Comparison of ENCODE assay signal across 1 cellular context in genomic region chr13:111013196-111013595, GRCh38.
TF ChIP-seq lines count a peak whose summit lies in the region.

No MANE protein-coding gene starts in this region.

TF ChIP-seq in SK-N-SH treated with all-trans-retinoic acid at 6 μM for 48 hours, 23 proteins besides CTCF, POLR2A, EP300 and RAD21:
- TF ChIP-seq RARB (CRISPR knock-in tag; IDR thresholded peaks at IDR 0.05), result no peak
- no peak for TF ChIP-seq BACH2 (CRISPR knock-in tag; IDR thresholded peaks at IDR 0.05; ENCODE audit: borderline replicate concordance)
- no peak for TF ChIP-seq ZNF8 (CRISPR knock-in tag; IDR thresholded peaks at IDR 0.05)
- no peak for TF ChIP-seq CREB5 (CRISPR knock-in tag; IDR thresholded peaks at IDR 0.05; ENCODE audit: low read depth)
- no peak for TF ChIP-seq TOX (CRISPR knock-in tag; IDR thresholded peaks at IDR 0.05; ENCODE audit: borderline replicate concordance)
- TF ChIP-seq ZC3H10 (CRISPR knock-in tag; IDR thresholded peaks at IDR 0.05), result no peak
- TF ChIP-seq GLIS3 (CRISPR knock-in tag; IDR thresholded peaks at IDR 0.05), result no peak
- TF ChIP-seq, protein P1, sequence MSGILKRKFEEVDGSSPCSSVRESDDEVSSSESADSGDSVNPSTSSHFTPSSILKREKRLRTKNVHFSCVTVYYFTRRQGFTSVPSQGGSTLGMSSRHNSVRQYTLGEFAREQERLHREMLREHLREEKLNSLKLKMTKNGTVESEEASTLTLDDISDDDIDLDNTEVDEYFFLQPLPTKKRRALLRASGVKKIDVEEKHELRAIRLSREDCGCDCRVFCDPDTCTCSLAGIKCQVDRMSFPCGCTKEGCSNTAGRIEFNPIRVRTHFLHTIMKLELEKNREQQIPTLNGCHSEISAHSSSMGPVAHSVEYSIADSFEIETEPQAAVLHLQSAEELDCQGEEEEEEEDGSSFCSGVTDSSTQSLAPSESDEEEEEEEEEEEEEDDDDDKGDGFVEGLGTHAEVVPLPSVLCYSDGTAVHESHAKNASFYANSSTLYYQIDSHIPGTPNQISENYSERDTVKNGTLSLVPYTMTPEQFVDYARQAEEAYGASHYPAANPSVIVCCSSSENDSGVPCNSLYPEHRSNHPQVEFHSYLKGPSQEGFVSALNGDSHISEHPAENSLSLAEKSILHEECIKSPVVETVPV (CRISPR knock-in tag; IDR thresholded peaks at IDR 0.05), result no peak
- no peak for TF ChIP-seq CSDC2 (CRISPR knock-in tag; IDR thresholded peaks at IDR 0.05)
- no peak for TF ChIP-seq TCF4 (CRISPR knock-in tag; IDR thresholded peaks at IDR 0.05; ENCODE audit: borderline replicate concordance)
- no peak for TF ChIP-seq PPARA (CRISPR knock-in tag; IDR thresholded peaks at IDR 0.05; ENCODE audit: borderline replicate concordance)
- TF ChIP-seq PATZ1 (CRISPR knock-in tag; IDR thresholded peaks at IDR 0.05; ENCODE audit: borderline replicate concordance), result no peak
- TF ChIP-seq SNAI2 (CRISPR knock-in tag; IDR thresholded peaks at IDR 0.05), result no peak
- no peak for TF ChIP-seq ISL1 (CRISPR knock-in tag; IDR thresholded peaks at IDR 0.05)
- TF ChIP-seq ESRRG (CRISPR knock-in tag; IDR thresholded peaks at IDR 0.05), result no peak
- no peak for TF ChIP-seq ARNTL (CRISPR knock-in tag; IDR thresholded peaks at IDR 0.05; ENCODE audit: borderline replicate concordance, low read depth)
- TF ChIP-seq ZFP30 (CRISPR knock-in tag; IDR thresholded peaks at IDR 0.05), result no peak
- no peak for TF ChIP-seq OSR1 (CRISPR knock-in tag; IDR thresholded peaks at IDR 0.05)
